In the genomic region with DNA sequence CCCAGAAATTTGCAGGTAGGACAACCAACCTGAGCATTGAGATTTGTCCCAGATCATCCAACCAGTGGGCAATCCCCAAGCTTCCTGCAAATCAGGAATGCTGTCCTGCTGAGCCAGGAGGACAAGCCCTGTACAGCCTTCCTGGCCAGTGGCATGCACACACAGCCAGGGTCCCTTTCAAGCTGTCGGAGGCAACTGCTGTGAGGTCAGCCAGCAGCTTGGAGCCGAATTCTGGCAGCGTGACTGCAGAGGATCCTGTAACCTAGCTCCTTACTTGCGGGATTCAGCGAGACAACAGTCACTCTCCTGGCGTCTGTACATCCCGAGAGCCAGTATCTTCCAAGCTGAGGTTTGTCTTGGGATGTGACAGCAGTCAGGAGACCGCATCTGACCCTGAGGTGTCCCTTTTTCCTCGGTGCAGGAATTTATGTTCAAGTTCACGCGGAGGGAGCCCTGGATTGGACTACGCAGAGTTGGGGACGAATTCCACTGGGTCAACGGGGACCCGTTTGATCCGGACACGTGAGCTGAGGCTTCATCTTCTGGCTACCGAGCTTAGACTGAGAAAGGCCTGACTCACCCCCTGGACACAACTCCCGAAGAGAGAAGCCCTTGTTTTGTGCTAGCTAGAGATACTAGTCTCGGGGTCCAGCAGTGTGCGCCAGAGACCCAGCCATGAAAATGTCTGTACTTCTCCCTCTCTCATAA, we compare ENCODE assay signal across 1 cellular context.
TF ChIP-seq lines count a peak whose summit lies in the region.

No MANE protein-coding gene starts in this region.

TF ChIP-seq in GM23338, 12 proteins besides CTCF, POLR2A, EP300 and RAD21 (continued from another document):
- TF ChIP-seq, protein P1, sequence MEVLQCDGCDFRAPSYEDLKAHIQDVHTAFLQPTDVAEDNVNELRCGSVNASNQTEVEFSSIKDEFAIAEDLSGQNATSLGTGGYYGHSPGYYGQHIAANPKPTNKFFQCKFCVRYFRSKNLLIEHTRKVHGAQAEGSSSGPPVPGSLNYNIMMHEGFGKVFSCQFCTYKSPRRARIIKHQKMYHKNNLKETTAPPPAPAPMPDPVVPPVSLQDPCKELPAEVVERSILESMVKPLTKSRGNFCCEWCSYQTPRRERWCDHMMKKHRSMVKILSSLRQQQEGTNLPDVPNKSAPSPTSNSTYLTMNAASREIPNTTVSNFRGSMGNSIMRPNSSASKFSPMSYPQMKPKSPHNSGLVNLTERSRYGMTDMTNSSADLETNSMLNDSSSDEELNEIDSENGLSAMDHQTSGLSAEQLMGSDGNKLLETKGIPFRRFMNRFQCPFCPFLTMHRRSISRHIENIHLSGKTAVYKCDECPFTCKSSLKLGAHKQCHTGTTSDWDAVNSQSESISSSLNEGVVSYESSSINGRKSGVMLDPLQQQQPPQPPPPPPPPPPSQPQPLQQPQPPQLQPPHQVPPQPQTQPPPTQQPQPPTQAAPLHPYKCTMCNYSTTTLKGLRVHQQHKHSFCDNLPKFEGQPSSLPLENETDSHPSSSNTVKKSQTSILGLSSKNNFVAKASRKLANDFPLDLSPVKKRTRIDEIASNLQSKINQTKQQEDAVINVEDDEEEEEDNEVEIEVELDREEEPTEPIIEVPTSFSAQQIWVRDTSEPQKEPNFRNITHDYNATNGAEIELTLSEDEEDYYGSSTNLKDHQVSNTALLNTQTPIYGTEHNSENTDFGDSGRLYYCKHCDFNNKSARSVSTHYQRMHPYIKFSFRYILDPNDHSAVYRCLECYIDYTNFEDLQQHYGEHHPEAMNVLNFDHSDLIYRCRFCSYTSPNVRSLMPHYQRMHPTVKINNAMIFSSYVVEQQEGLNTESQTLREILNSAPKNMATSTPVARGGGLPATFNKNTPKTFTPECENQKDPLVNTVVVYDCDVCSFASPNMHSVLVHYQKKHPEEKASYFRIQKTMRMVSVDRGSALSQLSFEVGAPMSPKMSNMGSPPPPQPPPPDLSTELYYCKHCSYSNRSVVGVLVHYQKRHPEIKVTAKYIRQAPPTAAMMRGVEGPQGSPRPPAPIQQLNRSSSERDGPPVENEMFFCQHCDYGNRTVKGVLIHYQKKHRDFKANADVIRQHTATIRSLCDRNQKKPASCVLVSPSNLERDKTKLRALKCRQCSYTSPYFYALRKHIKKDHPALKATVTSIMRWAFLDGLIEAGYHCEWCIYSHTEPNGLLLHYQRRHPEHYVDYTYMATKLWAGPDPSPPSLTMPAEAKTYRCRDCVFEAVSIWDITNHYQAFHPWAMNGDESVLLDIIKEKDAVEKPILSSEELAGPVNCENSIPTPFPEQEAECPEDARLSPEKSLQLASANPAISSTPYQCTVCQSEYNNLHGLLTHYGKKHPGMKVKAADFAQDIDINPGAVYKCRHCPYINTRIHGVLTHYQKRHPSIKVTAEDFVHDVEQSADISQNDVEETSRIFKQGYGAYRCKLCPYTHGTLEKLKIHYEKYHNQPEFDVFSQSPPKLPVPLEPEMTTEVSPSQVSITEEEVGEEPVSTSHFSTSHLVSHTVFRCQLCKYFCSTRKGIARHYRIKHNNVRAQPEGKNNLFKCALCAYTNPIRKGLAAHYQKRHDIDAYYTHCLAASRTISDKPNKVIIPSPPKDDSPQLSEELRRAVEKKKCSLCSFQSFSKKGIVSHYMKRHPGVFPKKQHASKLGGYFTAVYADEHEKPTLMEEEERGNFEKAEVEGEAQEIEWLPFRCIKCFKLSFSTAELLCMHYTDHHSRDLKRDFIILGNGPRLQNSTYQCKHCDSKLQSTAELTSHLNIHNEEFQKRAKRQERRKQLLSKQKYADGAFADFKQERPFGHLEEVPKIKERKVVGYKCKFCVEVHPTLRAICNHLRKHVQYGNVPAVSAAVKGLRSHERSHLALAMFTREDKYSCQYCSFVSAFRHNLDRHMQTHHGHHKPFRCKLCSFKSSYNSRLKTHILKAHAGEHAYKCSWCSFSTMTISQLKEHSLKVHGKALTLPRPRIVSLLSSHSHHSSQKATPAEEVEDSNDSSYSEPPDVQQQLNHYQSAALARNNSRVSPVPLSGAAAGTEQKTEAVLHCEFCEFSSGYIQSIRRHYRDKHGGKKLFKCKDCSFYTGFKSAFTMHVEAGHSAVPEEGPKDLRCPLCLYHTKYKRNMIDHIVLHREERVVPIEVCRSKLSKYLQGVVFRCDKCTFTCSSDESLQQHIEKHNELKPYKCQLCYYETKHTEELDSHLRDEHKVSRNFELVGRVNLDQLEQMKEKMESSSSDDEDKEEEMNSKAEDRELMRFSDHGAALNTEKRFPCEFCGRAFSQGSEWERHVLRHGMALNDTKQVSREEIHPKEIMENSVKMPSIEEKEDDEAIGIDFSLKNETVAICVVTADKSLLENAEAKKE (CRISPR knock-in tag; IDR thresholded peaks at IDR 0.05), result peak; percentile 56; the same call in 1 of the 2 replicates
- no peak for TF ChIP-seq JUNB (IDR thresholded peaks at IDR 0.05; ENCODE audit: unreplicated experiment)
